Comparison of ENCODE assay signal across 8 cellular contexts in the genomic region with DNA sequence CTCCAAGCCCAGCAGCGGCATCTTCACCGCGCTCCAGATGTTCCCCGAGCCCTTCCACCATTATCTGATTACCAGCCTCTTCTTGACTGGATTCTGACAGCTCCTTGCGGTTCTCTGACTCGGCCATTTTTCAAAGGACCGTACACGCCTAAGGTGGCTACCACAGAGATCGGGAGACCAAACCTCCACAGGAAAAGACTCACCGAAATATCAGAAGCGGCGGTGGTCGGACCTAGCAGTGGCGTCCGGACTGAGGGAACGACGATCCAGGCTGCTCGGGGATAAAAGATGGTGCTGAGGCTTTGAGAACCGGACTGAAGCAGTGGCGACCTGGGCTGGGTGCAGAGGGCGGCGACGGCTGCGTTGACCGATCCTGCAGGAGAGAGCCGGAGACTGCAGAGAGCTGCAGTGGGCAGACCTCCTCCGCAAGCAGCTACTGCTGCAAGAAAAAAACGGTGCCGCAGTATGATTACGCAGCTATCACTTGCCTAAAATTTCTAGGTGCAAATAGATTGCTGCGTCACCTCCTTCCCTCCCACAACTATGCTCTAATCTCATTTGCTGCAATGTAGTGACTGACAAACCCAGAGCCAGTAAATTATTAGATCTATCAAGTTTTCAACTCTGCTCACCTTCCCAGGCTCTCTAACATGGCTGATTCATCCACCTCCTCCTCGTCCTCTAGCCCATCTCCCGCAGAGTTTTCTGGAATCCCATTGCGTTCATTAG. TPM values are rescaled to one million over a fixed set of nuclear protein-coding genes. Genes with fewer than 3 reads are reported as not detected.
A peak's percentile ranks its signal among the peaks of the same experiment; 100 is the strongest.
DNase-seq lines count a peak whose midpoint lies in the region; ATAC-seq and TF ChIP-seq lines count a peak whose summit lies in the region.

A gene with protein sequence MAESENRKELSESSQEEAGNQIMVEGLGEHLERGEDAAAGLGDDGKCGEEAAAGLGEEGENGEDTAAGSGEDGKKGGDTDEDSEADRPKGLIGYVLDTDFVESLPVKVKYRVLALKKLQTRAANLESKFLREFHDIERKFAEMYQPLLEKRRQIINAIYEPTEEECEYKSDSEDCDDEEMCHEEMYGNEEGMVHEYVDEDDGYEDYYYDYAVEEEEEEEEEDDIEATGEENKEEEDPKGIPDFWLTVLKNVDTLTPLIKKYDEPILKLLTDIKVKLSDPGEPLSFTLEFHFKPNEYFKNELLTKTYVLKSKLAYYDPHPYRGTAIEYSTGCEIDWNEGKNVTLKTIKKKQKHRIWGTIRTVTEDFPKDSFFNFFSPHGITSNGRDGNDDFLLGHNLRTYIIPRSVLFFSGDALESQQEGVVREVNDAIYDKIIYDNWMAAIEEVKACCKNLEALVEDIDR (minus strand): TSS at position 486 of the 729 bp plus-strand sequence. CDS start 359 bp downstream, at position 127.

- peak within 1 kb of the TSS; percentile 4 to 66 (median 21) for H3K27ac Mint-ChIP-seq in naive B cell

- no peaks in the 10 kb centered on the region for H3K36me3 Mint-ChIP-seq in naive B cell

- peak within 1 kb of the TSS; percentile 68 for H3K4me3 ChIP-seq in LNCaP clone FGC (ENCODE audit: low read depth, low read length)
- peak within 1 kb of the TSS; percentile 42 for H3K4me3 ChIP-seq in fibroblast of the aortic adventitia (ENCODE audit: low read depth, low read length)

- peak; percentile 4 for DNase-seq in AG08396 (ENCODE audit: low spot score)
- peak; percentile 50 for DNase-seq in LNCaP clone FGC (ENCODE audit: low read depth)
- DNase-seq in activated T-cell treated with anti-CD3 and anti-CD28 coated beads, Interleukin-2, amount 50 U/mL, for 48 hours = peak; percentile 37 to 40
- DNase-seq in fibroblast of the aortic adventitia (ENCODE audit: low read depth) = peak; percentile 9
- no peak for DNase-seq in naive B cell
- peak; percentile 71 for DNase-seq in superior temporal gyrus (ENCODE audit: extremely low spot score)

- TF ChIP-seq CTCF in LNCaP clone FGC (IDR thresholded peaks at IDR 0.05; ENCODE audit: control insufficient read depth, extremely low read depth, insufficient read depth) (no peak), fibroblast of the aortic adventitia (IDR thresholded peaks at IDR 0.05; ENCODE audit: insufficient read depth, low read length) (no peak)

- peaks cover 13 to 31% (median 28%) of the 10 kb centered on the region in 3 donors for H3K27me3 Mint-ChIP-seq in naive B cell

- peak within 1 kb of the TSS; percentile 31 to 87 (median 67) for H3K4me3 Mint-ChIP-seq in naive B cell

- peaks cover 0 to 8% (median 5%) of the 10 kb centered on the region in 7 donors for H3K9me3 Mint-ChIP-seq in naive B cell

- ATAC-seq in GM19463 (IDR thresholded peaks at IDR 0.05; ENCODE audit: unreplicated experiment) = peak; percentile 79
- peak; percentile 30 to 54 for ATAC-seq in naive B cell (ENCODE audit: low read depth in 2 of 2)
- no peak for ATAC-seq in HG03025 (IDR thresholded peaks at IDR 0.05; ENCODE audit: low FRiP score, unreplicated experiment)

- H3K4me1 Mint-ChIP-seq in naive B cell = peaks cover 0 to 15% (median 0%) of the 10 kb centered on the region in 3 donors

RNA-seq across cellular contexts. Expression of the gene that starts here (rescaled TPM):
- 0.18 and 0.49 TPM in 2 replicates for total RNA-seq in fibroblast of the aortic adventitia (ENCODE audit: low replicate concordance)
- polyA plus RNA-seq in naive B cell (ENCODE audit: low read depth in 6 of 6) = 1 to 10 TPM in 1 of 6 donors, under 1 TPM in 2, not detected in 3; 0.13 to 3.2 (median 0.34) TPM

Comparison
In these comparisons a context has a peak if more than half of its experiments do, and no peak if none do; other contexts are left out.
1. Peak in DNase-seq and H3K4me3 ChIP-seq in fibroblast of the aortic adventitia; RNA of the gene not detected or under 1 TPM.